In the genomic region with DNA sequence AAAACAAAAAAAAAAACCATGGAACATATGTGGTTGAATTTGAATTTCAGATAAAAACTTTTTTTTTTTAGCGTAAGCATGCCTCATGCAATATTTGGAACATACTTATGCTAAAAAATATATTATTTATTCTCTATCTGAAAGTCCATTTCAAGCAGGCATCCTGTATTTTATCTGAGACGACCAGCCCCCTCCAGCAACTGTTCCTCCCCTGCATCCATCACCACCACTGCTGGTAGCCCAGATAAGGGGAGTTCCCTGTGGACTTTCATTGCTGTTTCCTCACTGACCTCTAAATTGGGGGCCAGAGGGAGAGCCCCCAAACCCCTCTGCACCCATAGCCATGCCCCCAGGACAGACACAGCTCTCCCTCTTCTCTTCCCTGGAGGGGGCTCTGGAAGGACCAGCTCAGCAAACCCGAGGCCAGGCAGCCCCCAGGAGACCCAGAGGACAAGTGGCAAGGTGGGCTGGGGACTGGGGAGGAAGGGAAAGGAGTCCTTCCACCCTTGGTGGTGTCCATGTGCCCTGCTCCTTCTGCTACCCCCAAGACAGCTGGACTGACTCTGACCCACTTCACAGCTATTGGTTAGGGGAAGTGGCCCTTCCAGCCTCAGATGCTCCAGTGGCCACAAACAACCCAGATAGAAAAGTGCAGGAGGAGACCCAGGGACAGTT, we compare ENCODE assay signal across 26 cellular contexts. TPM values are rescaled to one million over a fixed set of nuclear protein-coding genes. Genes with fewer than 3 reads are reported as not detected.
"Had no signal": no experiment of that assay in that cellular context is flagged by ENCODE, and none has a peak within 500 bp of the region (broad histone marks: within the 10 kb centered on the region; RNA-seq: fewer than 3 reads in every experiment).

No MANE protein-coding gene starts in this region.

- H3K27me3 ChIP-seq: adrenal gland, ascending aorta, brain microvascular endothelial cell, foreskin keratinocyte, ovary, thyroid gland had no signal

- H3K36me3 ChIP-seq: adrenal gland, ascending aorta, brain microvascular endothelial cell, ovary, prostate gland, thyroid gland had no signal

- H3K27ac ChIP-seq: adrenal gland, ascending aorta, brain microvascular endothelial cell, foreskin keratinocyte, ovary, prostate gland, thyroid gland, VCaP had no signal

- H3K4me3 ChIP-seq: adrenal gland, ascending aorta, ovary, prostate gland, thyroid gland had no signal

- H3K4me1 ChIP-seq: adrenal gland, ascending aorta, foreskin keratinocyte, prostate gland, thyroid gland had no signal

- H3K9me3 ChIP-seq: adrenal gland, ascending aorta, prostate gland, thyroid gland had no signal

- ATAC-seq: activated CD4-positive, CD25-positive, alpha-beta regulatory T cell treated with anti-CD3 and anti-CD28 coated beads, Interleukin-2, amount 50 U/mL, for 24 hours; activated CD8-positive, alpha-beta T cell treated with anti-CD3 and anti-CD28 coated beads for 36 hours; activated T-helper 17 cell treated with anti-CD3 and anti-CD28 coated beads, Interleukin-2, amount 50 U/mL, for 72 hours; foreskin keratinocyte; left ventricle myocardium superior; natural killer cell; stimulated activated naive CD8-positive, alpha-beta T cell treated with anti-CD3 and anti-CD28 coated beads, Interleukin-15, Interleukin-2, amounts not matched to agents 100 U/mL and 50 U/mL, for 24 hours; T-cell had no signal

- DNase-seq: activated CD4-positive, alpha-beta T cell treated with anti-CD3 and anti-CD28 coated beads, Interleukin-2, amount 10 ng/mL, durations not matched to agents 24 days and 14 days; activated CD8-positive, alpha-beta T cell treated with anti-CD3 and anti-CD28 coated beads for 36 hours; activated T-cell treated with anti-CD3 and anti-CD28 coated beads, Interleukin-2, amount 50 U/mL, for 1 hour; brain microvascular endothelial cell; caudate nucleus; dermis blood vessel endothelial cell; effector CD8-positive, alpha-beta T cell; foreskin keratinocyte; hippocampal formation; left ventricle myocardium superior; mammary epithelial cell; natural killer cell; ovary; stimulated activated CD4-positive, alpha-beta T cell treated with anti-CD3 and anti-CD28 coated beads, Interleukin-4, amount 100 ng/mL, for 1 hour; stimulated activated naive CD8-positive, alpha-beta T cell treated with anti-CD3 and anti-CD28 coated beads, Interleukin-15, Interleukin-2, amounts not matched to agents 100 U/mL and 50 U/mL, for 24 hours; T-cell; thyroid gland had no signal

RNA-seq across cellular contexts. Expression of gene SIGLEC12, which starts 6.6 kb away (rescaled TPM):
- total RNA-seq: ascending aorta, dermis blood vessel endothelial cell, foreskin keratinocyte, left ventricle myocardium superior, mammary epithelial cell, mesothelial cell of epicardium, subcutaneous adipose tissue, T-cell had no signal

RNA-seq across cellular contexts. Expression of gene SIGLEC6, which starts 23.3 kb away (rescaled TPM):
- total RNA-seq: activated CD8-positive, alpha-beta T cell treated with anti-CD3 and anti-CD28 coated beads for 36 hours; activated T-helper 17 cell treated with anti-CD3 and anti-CD28 coated beads, Interleukin-2, amount 50 U/mL, for 72 hours; dermis blood vessel endothelial cell; foreskin keratinocyte; mammary epithelial cell; mesothelial cell of epicardium; thyroid gland had no signal

RNA-seq across cellular contexts. Expression of gene CEACAM18, which starts 29.9 kb away (rescaled TPM):
- total RNA-seq: activated CD4-positive, alpha-beta T cell treated with anti-CD3 and anti-CD28 coated beads, Interleukin-2, amount 10 ng/mL, durations not matched to agents 24 days and 14 days; activated CD8-positive, alpha-beta T cell treated with anti-CD3 and anti-CD28 coated beads for 36 hours; activated T-helper 17 cell treated with anti-CD3 and anti-CD28 coated beads, Interleukin-2, amount 50 U/mL, for 72 hours; adrenal gland; ascending aorta; dermis blood vessel endothelial cell; foreskin keratinocyte; left ventricle myocardium superior; mammary epithelial cell; mesothelial cell of epicardium; natural killer cell; ovary; prostate gland; subcutaneous adipose tissue; T-cell; thyroid gland; ureter had no signal

RNA-seq across cellular contexts. Expression of gene SIGLEC8, which starts 49.9 kb away (rescaled TPM):
- total RNA-seq: activated CD8-positive, alpha-beta T cell treated with anti-CD3 and anti-CD28 coated beads for 36 hours; activated T-helper 17 cell treated with anti-CD3 and anti-CD28 coated beads, Interleukin-2, amount 50 U/mL, for 72 hours; ascending aorta; dermis blood vessel endothelial cell; foreskin keratinocyte; mammary epithelial cell; mesothelial cell of epicardium; natural killer cell; T-cell had no signal
